In the genomic region with DNA sequence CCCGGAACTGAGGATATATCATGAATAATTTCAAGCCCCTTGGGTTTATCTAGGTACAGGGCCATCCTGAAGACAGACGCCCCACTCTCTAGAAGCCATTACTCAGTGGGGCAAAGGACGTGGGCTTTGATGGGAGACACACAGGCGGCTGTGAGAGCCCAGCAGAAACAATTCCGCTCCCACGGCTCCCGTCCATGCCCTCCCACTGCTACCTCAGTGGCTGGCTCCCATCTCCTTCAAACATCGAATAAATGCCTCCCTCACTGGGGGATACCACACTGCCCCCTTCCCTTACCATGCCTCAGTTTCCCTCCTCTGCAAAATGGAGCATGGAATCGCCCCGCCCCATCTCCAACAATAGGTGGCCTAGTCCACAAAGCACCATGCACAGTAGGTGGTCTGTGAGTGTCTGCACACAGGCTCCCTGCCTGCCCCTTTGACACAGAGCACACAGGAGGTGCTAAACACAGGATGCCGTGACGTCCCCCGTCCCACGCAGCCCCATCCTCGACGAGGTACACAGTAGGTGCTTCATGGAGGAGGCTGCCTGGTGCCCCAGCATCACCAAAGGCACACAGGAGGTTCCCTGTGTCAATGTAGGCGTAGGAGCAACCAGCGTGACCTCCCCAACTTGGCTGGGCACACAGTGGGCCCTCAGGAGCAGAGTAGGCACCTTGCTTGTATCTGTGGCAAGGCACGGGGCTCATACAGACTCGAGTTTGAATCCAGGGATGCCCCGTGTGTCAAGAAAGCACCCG, we compare ENCODE assay signal across 10 cellular contexts. TPM values are rescaled to one million over a fixed set of nuclear protein-coding genes. Genes with fewer than 3 reads are reported as not detected.
DNase-seq lines count a peak whose midpoint lies in the region; ATAC-seq and TF ChIP-seq lines count a peak whose summit lies in the region.
"Had no signal": no experiment of that assay in that cellular context is flagged by ENCODE, and none has a peak within 500 bp of the region (broad histone marks: within the 10 kb centered on the region; RNA-seq: fewer than 3 reads in every experiment).

No MANE protein-coding gene starts in this region.

- no peak for TF ChIP-seq CTCF in hepatocyte (IDR thresholded peaks at IDR 0.05; ENCODE audit: poor library complexity)
- no peak for TF ChIP-seq CTCF in ovary (IDR thresholded peaks at IDR 0.05)
- TF ChIP-seq CTCF in gastrocnemius medialis (IDR thresholded peaks at IDR 0.05 in 4 of 5, conservative IDR thresholded peaks at IDR 0.05 in 1 of 5): no peak

- TF ChIP-seq POLR2A in ovary (IDR thresholded peaks at IDR 0.05) (no peak), gastrocnemius medialis (IDR thresholded peaks at IDR 0.05) (no peak)

- DNase-seq in GM23248 (no peak), SK-N-MC (ENCODE audit: low read depth, low spot score) (no peak), hepatocyte (ENCODE audit: low spot score) (no peak), ovary (no peak), gastrocnemius medialis (no peak)
- no peak for DNase-seq in activated CD8-positive, alpha-beta memory T cell treated with anti-CD3 and anti-CD28 coated beads, Interleukin-2, amount 50 U/mL, for 48 hours
- DNase-seq: activated CD8-positive, alpha-beta T cell treated with anti-CD3 and anti-CD28 coated beads, Interleukin-2, amount 10 ng/mL, durations not matched to agents 7 days and 5 days; effector memory CD8-positive, alpha-beta T cell; NCI-H1048 had no signal

- H3K4me2 ChIP-seq in GM23248 (ENCODE audit: unreplicated experiment) (no peak overlapping the region), hepatocyte (peak overlapping the region; percentile 99)

- H3F3A ChIP-seq in GM23248 (ENCODE audit: insufficient read depth): no peaks in the 10 kb centered on the region

- TF ChIP-seq EP300 in ovary (IDR thresholded peaks at IDR 0.05): no peak

- in situ Hi-C loops in GM23248 (cut with MboI): no loop called here
- in situ Hi-C loops in gastrocnemius medialis (cut with MboI; ENCODE audit: low sequenced_read_pairs in 4 of 4): no loop called here

- H3K4me1 ChIP-seq in GM23248 (ENCODE audit: insufficient read depth) (peaks cover 4% of the 10 kb centered on the region; the same call in 1 of the 2 replicates), hepatocyte (ENCODE audit: insufficient read depth) (peaks cover 9% of the 10 kb centered on the region), ovary (ENCODE audit: insufficient read depth) (peaks cover 11% of the 10 kb centered on the region), gastrocnemius medialis (peaks cover 5 to 31% of the 10 kb centered on the region in 2 donors)

- peak overlapping the region; percentile 82 for H2AFZ ChIP-seq in GM23248
- no peak overlapping the region for H2AFZ ChIP-seq in hepatocyte

- H4K20me1 ChIP-seq in GM23248 (ENCODE audit: insufficient read depth) (no peaks in the 10 kb centered on the region), hepatocyte (ENCODE audit: insufficient read depth, poor library complexity, severe bottlenecking) (peaks cover 23% of the 10 kb centered on the region)

- H3K27ac ChIP-seq in GM23248: no peak overlapping the region
- H3K27ac ChIP-seq in SK-N-MC: no peak overlapping the region
- peak overlapping the region; percentile 65 for H3K27ac ChIP-seq in hepatocyte
- H3K27ac ChIP-seq in ovary: no peak overlapping the region
- no peak overlapping the region for H3K27ac ChIP-seq in gastrocnemius medialis

- H3K36me3 ChIP-seq in GM23248 (ENCODE audit: low read depth): no peaks in the 10 kb centered on the region
- no peaks in the 10 kb centered on the region for H3K36me3 ChIP-seq in SK-N-MC (ENCODE audit: insufficient read depth, low read length)
- no peaks in the 10 kb centered on the region for H3K36me3 ChIP-seq in hepatocyte (replicated peaks; ENCODE audit: insufficient read depth, low read depth)
- H3K36me3 ChIP-seq in ovary: no peaks in the 10 kb centered on the region
- no peaks in the 10 kb centered on the region for H3K36me3 ChIP-seq in gastrocnemius medialis

- H3K27me3 ChIP-seq in GM23248 (replicated peaks; ENCODE audit: insufficient read depth) (no peaks in the 10 kb centered on the region), hepatocyte (no peaks in the 10 kb centered on the region), ovary (no peaks in the 10 kb centered on the region), gastrocnemius medialis (no peaks in the 10 kb centered on the region)

- H3K79me2 ChIP-seq in GM23248 (ENCODE audit: insufficient read depth) (peaks cover 26% of the 10 kb centered on the region), hepatocyte (peaks cover 32% of the 10 kb centered on the region)

- ATAC-seq in gastrocnemius medialis (no peak), GM18511 (IDR thresholded peaks at IDR 0.05; ENCODE audit: unreplicated experiment) (no peak)
- ATAC-seq: effector memory CD8-positive, alpha-beta T cell had no signal

- H3K9ac ChIP-seq in GM23248: peak overlapping the region; percentile 85
- H3K9ac ChIP-seq in SK-N-MC (ENCODE audit: insufficient read length): no peak overlapping the region

- intact Hi-C loops in ovary (cut with DNase I) (no loop called here), gastrocnemius medialis (cut with DNase I; ENCODE audit: low total_unique reads) (no loop called here)

- H3K4me3 ChIP-seq in GM23248: peak overlapping the region; percentile 81
- peak overlapping the region; percentile 89; the same call in 1 of the 2 replicates for H3K4me3 ChIP-seq in SK-N-MC
- no peak overlapping the region for H3K4me3 ChIP-seq in hepatocyte
- H3K4me3 ChIP-seq in ovary: peak overlapping the region; percentile 68
- H3K4me3 ChIP-seq in gastrocnemius medialis: no peak overlapping the region

- no peaks in the 10 kb centered on the region for H3K9me2 ChIP-seq in GM23248 (ENCODE audit: insufficient read depth)
- no peaks in the 10 kb centered on the region for H3K9me2 ChIP-seq in hepatocyte (replicated peaks; ENCODE audit: insufficient read depth)

- no peaks in the 10 kb centered on the region for H3K9me3 ChIP-seq in GM23248 (ENCODE audit: low read depth)
- no peaks in the 10 kb centered on the region for H3K9me3 ChIP-seq in SK-N-MC (ENCODE audit: low read depth, low read length)
- H3K9me3 ChIP-seq in hepatocyte (ENCODE audit: low read depth): no peaks in the 10 kb centered on the region
- no peaks in the 10 kb centered on the region for H3K9me3 ChIP-seq in ovary
- no peaks in the 10 kb centered on the region for H3K9me3 ChIP-seq in gastrocnemius medialis

- 87 to 94% methylated on average over 21 to 22 of the region's 22 CpGs for WGBS in GM23248 (ENCODE audit: low coverage in 1 of 2, low lambda C conversion rate in 2 of 2, missing lambda C conversion rate in 2 of 2), 2 experiments
- 83% methylated on average over 22 of the region's 22 CpGs for whole genome bisulfite sequencing in hepatocyte (ENCODE audit: low lambda C conversion rate, missing lambda C conversion rate)
- 76 to 83% (median 80%) methylated on average over 22 of the region's 22 CpGs for WGBS in ovary, 3 donors

RNA-seq across cellular contexts. Expression of a gene that starts 46.0 kb away (rescaled TPM):
- total RNA-seq in GM23248 (2014; rRNA removed; shearing (Covaris generic)): 196 and 215 TPM in 2 replicates
- polyA plus RNA-seq in GM23248 (2016; fragmentation: Nextera tagmentation; extraction: Ambion mirVana): 20.2 and 21.7 TPM in 2 replicates
- total RNA-seq in hepatocyte: 39.1 and 65.5 TPM in 2 replicates
- 21.9 and 25.7 TPM in 2 replicates for polyA plus RNA-seq in hepatocyte
- 100 to 1,000 TPM; 137 to 196 (median 170) TPM for total RNA-seq in ovary
- polyA plus RNA-seq in ovary: 10 to 100 TPM; 12.3 to 37.4 TPM
- 10 to 100 TPM; 21.1 to 68.5 (median 42.3) TPM for total RNA-seq in gastrocnemius medialis

Comparison
In these comparisons a context has a peak if more than half of its experiments do, and no peak if none do; other contexts are left out.
1. H3K4me3 ChIP-seq: peak in GM23248 (single experiment), SK-N-MC (single experiment) and ovary (single experiment); none in hepatocyte (single experiment) and gastrocnemius medialis (0 of 4).